In genomic region chr6:149190228-149190831, GRCh38 we compare ENCODE assay signal across 8 cellular contexts.
DNase-seq lines count a peak whose midpoint lies in the region; ATAC-seq and TF ChIP-seq lines count a peak whose summit lies in the region.

No MANE protein-coding gene starts in this region.

- peaks cover 6 to 18% of the 10 kb centered on the region in 2 donors for H3K36me3 Mint-ChIP-seq in CD4-positive, alpha-beta memory T cell

- H3K4me1 Mint-ChIP-seq in CD4-positive, alpha-beta memory T cell, result peaks cover 20 to 33% (median 24%) of the 10 kb centered on the region in 4 donors

- no peak overlapping the region for H3K4me3 ChIP-seq in CD4-positive, alpha-beta memory T cell (ENCODE audit: low read length in 2 of 2)
- no peak overlapping the region for H3K4me3 ChIP-seq in epithelial cell of esophagus (ENCODE audit: low read length)

- no peaks in the 10 kb centered on the region for H3K27me3 Mint-ChIP-seq in CD4-positive, alpha-beta memory T cell

- POLR2A ChIA-PET in CD4-positive, alpha-beta memory T cell (lab: Charles Lee; ENCODE audit: partially characterized antibody), result interaction anchor here (0.6 to 1.3 kb wide), 4 partner anchors 21 to 131 kb away, joined by 3 to 5 read pairs (median 3); no protein-coding TSS in a partner anchor

- peak; percentile 23 to 48 (median 32) for DNase-seq in CD4-positive, alpha-beta memory T cell
- DNase-seq in epithelial cell of esophagus (ENCODE audit: low read depth) (peak; percentile 68), LoVo (ENCODE audit: low spot score) (no peak), NCI-H1417 treated with DMSO at 0.1 percent for 48 hours (lab: John Stamatoyannopoulos, UW) (no peak)
- peak; percentile 57 to 62 for DNase-seq in stimulated activated CD4-positive, alpha-beta T cell treated with anti-CD3 and anti-CD28 coated beads, Interleukin-2, amount 100 ng/mL, for 48 hours

- ATAC-seq in HG02938 (IDR thresholded peaks at IDR 0.05; ENCODE audit: unreplicated experiment) (peak; percentile 58), HG03045 (IDR thresholded peaks at IDR 0.05; ENCODE audit: unreplicated experiment) (no peak)
- peak; percentile 73 to 75 for ATAC-seq in activated CD4-positive, CD25-positive, alpha-beta regulatory T cell treated with anti-CD3 and anti-CD28 coated beads, Interleukin-2, amount 50 U/mL, for 24 hours

- no peak overlapping the region for H3K4me3 Mint-ChIP-seq in CD4-positive, alpha-beta memory T cell

- H3K27me3 ChIP-seq in CD4-positive, alpha-beta memory T cell (ENCODE audit: insufficient read depth, low read length), result no peaks in the 10 kb centered on the region

- H3K4me1 ChIP-seq in CD4-positive, alpha-beta memory T cell (ENCODE audit: insufficient read depth, low read length), result peaks cover 16% of the 10 kb centered on the region

- H3K27ac Mint-ChIP-seq in CD4-positive, alpha-beta memory T cell, result peak overlapping the region in 4 of 7 donors; percentile 14 to 77 (median 36)

- intact Hi-C loops in CD4-positive, alpha-beta memory T cell (cut with micrococcal nuclease), result loop anchor here (1.0 to 5.0 kb wide), 2 partner anchors 127 to 242 kb away; partner anchors contain the start of gene TAB2

- peak; percentile 50 for TF ChIP-seq CTCF in epithelial cell of esophagus (IDR thresholded peaks at IDR 0.05; ENCODE audit: insufficient read depth, low read depth, low read length, missing control alignments)

- no peaks in the 10 kb centered on the region for H3K36me3 ChIP-seq in CD4-positive, alpha-beta memory T cell (ENCODE audit: insufficient read depth, low read length)

- H3K9me3 ChIP-seq in CD4-positive, alpha-beta memory T cell (ENCODE audit: control insufficient read depth in 1 of 2, low read length in 2 of 2), result no peaks in the 10 kb centered on the region

- CTCF ChIA-PET in CD4-positive, alpha-beta memory T cell (lab: Charles Lee; ENCODE audit: partially characterized antibody), result interaction anchor here (0.8 to 3.0 kb wide), 12 partner anchors 9 to 326 kb away, joined by 3 to 19 read pairs (median 3); no protein-coding TSS in a partner anchor

- no peak overlapping the region for H3K27ac ChIP-seq in CD4-positive, alpha-beta memory T cell (ENCODE audit: low read depth, low read length)

- H3K9me3 Mint-ChIP-seq in CD4-positive, alpha-beta memory T cell, result peaks cover 0 to 24% (median 11%) of the 10 kb centered on the region in 8 donors

Comparison
In these comparisons a context has a peak if more than half of its experiments do, and no peak if none do; other contexts are left out.
1. DNase-seq: peak in CD4-positive, alpha-beta memory T cell (5 of 5), epithelial cell of esophagus (single experiment) and stimulated activated CD4-positive, alpha-beta T cell treated with anti-CD3 and anti-CD28 coated beads, Interleukin-2, amount 100 ng/mL, for 48 hours (2 of 2); none in LoVo (single experiment) and NCI-H1417 treated with DMSO at 0.1 percent for 48 hours (single experiment).